Comparison of ENCODE assay signal across 8 cellular contexts in the genomic region with DNA sequence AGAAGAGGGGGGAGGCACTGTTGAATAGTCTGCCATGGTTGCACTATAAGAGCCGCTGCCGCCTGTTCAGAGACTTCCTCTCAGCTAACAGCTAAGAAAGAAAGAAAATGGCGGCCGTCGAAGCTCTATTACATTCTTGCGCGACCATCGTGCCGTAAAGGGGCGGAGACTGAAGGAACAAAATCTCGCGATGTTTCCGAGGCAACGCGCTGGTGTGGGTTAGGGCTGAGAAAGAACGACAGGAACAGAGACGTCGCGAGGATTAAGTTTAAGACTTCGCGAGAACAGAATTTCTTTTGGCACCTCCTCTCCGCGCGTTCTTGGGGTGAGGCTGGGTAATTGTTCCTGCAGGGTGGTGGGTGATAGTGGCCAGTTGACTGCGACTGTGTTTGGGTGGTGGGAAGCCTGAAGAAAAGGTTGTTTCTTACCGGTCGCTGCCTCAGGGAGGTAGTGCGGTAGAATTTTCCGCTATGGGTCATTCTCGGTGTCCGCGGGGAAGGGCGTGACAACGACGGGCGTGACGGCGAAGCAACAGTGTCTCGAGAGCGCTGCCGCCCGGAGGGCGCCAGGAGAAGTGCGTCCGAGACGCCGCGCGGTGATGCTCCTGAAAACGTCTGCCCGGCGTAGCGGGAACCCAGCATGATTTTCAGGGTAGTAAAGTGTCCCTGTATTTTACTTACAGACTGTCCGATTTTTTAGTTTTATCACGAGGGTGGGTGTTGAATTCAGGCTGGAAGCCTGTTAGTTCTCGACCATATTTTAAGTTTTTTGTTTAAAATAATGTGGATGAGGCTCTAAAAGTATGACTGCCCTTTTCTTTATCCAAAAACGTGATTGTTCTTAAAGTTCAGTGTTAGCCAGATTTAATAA. TPM values are rescaled to one million over a fixed set of nuclear protein-coding genes. Genes with fewer than 3 reads are reported as not detected.
DNase-seq lines count a peak whose midpoint lies in the region; ATAC-seq and TF ChIP-seq lines count a peak whose summit lies in the region.

A gene with protein sequence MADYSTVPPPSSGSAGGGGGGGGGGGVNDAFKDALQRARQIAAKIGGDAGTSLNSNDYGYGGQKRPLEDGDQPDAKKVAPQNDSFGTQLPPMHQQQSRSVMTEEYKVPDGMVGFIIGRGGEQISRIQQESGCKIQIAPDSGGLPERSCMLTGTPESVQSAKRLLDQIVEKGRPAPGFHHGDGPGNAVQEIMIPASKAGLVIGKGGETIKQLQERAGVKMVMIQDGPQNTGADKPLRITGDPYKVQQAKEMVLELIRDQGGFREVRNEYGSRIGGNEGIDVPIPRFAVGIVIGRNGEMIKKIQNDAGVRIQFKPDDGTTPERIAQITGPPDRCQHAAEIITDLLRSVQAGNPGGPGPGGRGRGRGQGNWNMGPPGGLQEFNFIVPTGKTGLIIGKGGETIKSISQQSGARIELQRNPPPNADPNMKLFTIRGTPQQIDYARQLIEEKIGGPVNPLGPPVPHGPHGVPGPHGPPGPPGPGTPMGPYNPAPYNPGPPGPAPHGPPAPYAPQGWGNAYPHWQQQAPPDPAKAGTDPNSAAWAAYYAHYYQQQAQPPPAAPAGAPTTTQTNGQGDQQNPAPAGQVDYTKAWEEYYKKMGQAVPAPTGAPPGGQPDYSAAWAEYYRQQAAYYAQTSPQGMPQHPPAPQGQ (minus strand): TSS at position 104 of the 870 bp plus-strand sequence. CDS start 68 bp downstream, at position 36.

- no peak within 1 kb of the TSS for H3K27ac Mint-ChIP-seq in chondrocyte (ENCODE audit: unreplicated experiment)

- peaks cover 3% of the 10 kb centered on the region for H3K36me3 Mint-ChIP-seq in chondrocyte (ENCODE audit: low read depth)

- peak; percentile 97 for DNase-seq in Ammon's horn (ENCODE audit: low spot score)
- peak; percentile 99 for DNase-seq in NCI-H446 treated with DMSO at 0.1 percent for 48 hours (lab: John Stamatoyannopoulos, UW)
- peak; percentile 90 for DNase-seq in activated CD4-positive, CD25-positive, alpha-beta regulatory T cell treated with anti-CD3 and anti-CD28 coated beads, Interleukin-2, amount 50 U/mL, for 72 hours
- DNase-seq in chondrocyte (ENCODE audit: low spot score): peak; percentile 95
- peak; percentile 99 for DNase-seq in kidney tubule cell (ENCODE audit: low spot score)
- peak; percentile 82 to 89 (median 86) for DNase-seq in stimulated activated CD4-positive, alpha-beta T cell treated with anti-CD3 and anti-CD28 coated beads, Interleukin-1b, Interleukin-23, amount 100 ng/mL, for 24 hours (ENCODE audit: low read depth in 4 of 4, low spot score in 1 of 4)

- no peak within 1 kb of the TSS for H3K4me3 Mint-ChIP-seq in chondrocyte (ENCODE audit: unreplicated experiment)

- H3K27me3 Mint-ChIP-seq in chondrocyte (ENCODE audit: low read depth): no peaks in the 10 kb centered on the region

- H3K9me3 Mint-ChIP-seq in chondrocyte (ENCODE audit: low read depth): no peaks in the 10 kb centered on the region

- TF ChIP-seq CTCF in chondrocyte (IDR thresholded peaks at IDR 0.05): peak; percentile 81

- H3K4me1 Mint-ChIP-seq in chondrocyte (ENCODE audit: low read depth): peaks cover 53% of the 10 kb centered on the region

- peak; percentile 70 for ATAC-seq in GM19043 (IDR thresholded peaks at IDR 0.05; ENCODE audit: low read depth, unreplicated experiment)
- ATAC-seq in HG03378 (IDR thresholded peaks at IDR 0.05; ENCODE audit: unreplicated experiment): peak; percentile 72

RNA-seq across cellular contexts. Expression of the gene that starts here (rescaled TPM):
- 86.5 to 141 TPM (median 92.0 TPM) in 3 replicates for total RNA-seq in chondrocyte

Comparison
In these comparisons a context has a peak if more than half of its experiments do, and no peak if none do; other contexts are left out.
1. Peak in every context shown above with its lines: DNase-seq and ATAC-seq.